10 cellular contexts compared by ENCODE assay signal in genomic region chr1:203287109-203287893, GRCh38. TPM values are rescaled to one million over a fixed set of nuclear protein-coding genes. Genes with fewer than 3 reads are reported as not detected.
DNase-seq lines count a peak whose midpoint lies in the region; ATAC-seq, FAIRE-seq and TF ChIP-seq lines count a peak whose summit lies in the region.
"Had no signal": no experiment of that assay in that cellular context is flagged by ENCODE, and none has a peak within 500 bp of the region (broad histone marks: within the 10 kb centered on the region; RNA-seq: fewer than 3 reads in every experiment).

No MANE protein-coding gene starts in this region.

- H3K27me3 ChIP-seq in liver (ENCODE audit: control insufficient read depth in 4 of 4, insufficient read depth in 4 of 4, low read length in 3 of 4) (no peaks in the 10 kb centered on the region), HepG2 (ENCODE audit: control insufficient read depth in 1 of 2, insufficient read depth in 2 of 2, low read length in 2 of 2) (peaks cover 0 to 56% of the 10 kb centered on the region in 2 experiments), keratinocyte (ENCODE audit: control insufficient read depth, extremely low read depth, insufficient read depth, low read length) (no peaks in the 10 kb centered on the region)

- H3K9ac ChIP-seq in liver (ENCODE audit: low read depth in 1 of 2, low read length in 2 of 2), result peak overlapping the region in 1 of 2 donors; percentile 27
- no peak overlapping the region for H3K9ac ChIP-seq in HepG2 (ENCODE audit: insufficient read depth, low read depth, low read length)
- no peak overlapping the region for H3K9ac ChIP-seq in keratinocyte (ENCODE audit: control insufficient read depth, extremely low read depth, insufficient read depth, low read length)

- ATAC-seq in HepG2 (no peak), HG03135 (IDR thresholded peaks at IDR 0.05; ENCODE audit: unreplicated experiment) (peak; percentile 45)

- H3K4me2 ChIP-seq in HepG2 (ENCODE audit: low read depth, low read length) (no peak overlapping the region), OCI-LY7 (ENCODE audit: low read length) (peak overlapping the region; percentile 93), keratinocyte (ENCODE audit: control insufficient read depth, extremely low read depth, insufficient read depth, low read depth, low read length) (peak overlapping the region; percentile 6)

- no peaks in the 10 kb centered on the region for H3K36me3 ChIP-seq in liver (ENCODE audit: control insufficient read depth in 4 of 4, insufficient read depth in 3 of 4, low read depth in 1 of 4, low read length in 3 of 4)
- no peaks in the 10 kb centered on the region for H3K36me3 ChIP-seq in HepG2 (replicated peaks in 1 of 2; ENCODE audit: control insufficient read depth in 1 of 2, insufficient read depth in 2 of 2, low read length in 2 of 2)
- H3K36me3 ChIP-seq in OCI-LY7 (ENCODE audit: insufficient read depth, low read length), result no peaks in the 10 kb centered on the region
- no peaks in the 10 kb centered on the region for H3K36me3 ChIP-seq in keratinocyte (ENCODE audit: control insufficient read depth in 2 of 2, extremely low read depth in 1 of 2, insufficient read depth in 2 of 2, low read length in 2 of 2)

- H2AFZ ChIP-seq in HepG2 (ENCODE audit: low read length), result no peak overlapping the region
- no peak overlapping the region for H2AFZ ChIP-seq in OCI-LY7 (ENCODE audit: low read length)
- H2AFZ ChIP-seq in keratinocyte (ENCODE audit: control insufficient read depth, low read length), result peak overlapping the region; percentile 81

- TF ChIP-seq EP300 in HepG2 (IDR thresholded peaks at IDR 0.05; ENCODE audit: low read depth in 2 of 2, low read length in 2 of 2), result no peak
- no peak for TF ChIP-seq EP300 in HepG2 (CRISPR knock-in tag; IDR thresholded peaks at IDR 0.05; ENCODE audit: borderline replicate concordance)

- TF ChIP-seq RAD21 in liver (IDR thresholded peaks at IDR 0.05), result no peak
- no peak for TF ChIP-seq RAD21 in HepG2 (CRISPR knock-in tag; IDR thresholded peaks at IDR 0.05)

- DNase-seq in HepG2 (ENCODE audit: low spot score), result no peak
- DNase-seq in OCI-LY7 (ENCODE audit: low spot score), result peak; percentile 96
- peak; percentile 75 for DNase-seq in activated gamma-delta T cell treated with Interleukin-2 at 50 U/mL for 16 hours
- DNase-seq in keratinocyte (ENCODE audit: low read depth, low spot score), result no peak
- DNase-seq in stimulated activated CD4-positive, alpha-beta T cell treated with anti-CD3 and anti-CD28 coated beads, Interleukin-4, amount 100 ng/mL, for 24 hours, result peak; percentile 73
- no peak for DNase-seq in COLO829 (ENCODE audit: low spot score)

- H3K4me3 ChIP-seq in liver (ENCODE audit: low read depth in 1 of 3, low read length in 3 of 3) (no peak overlapping the region), HepG2 (replicated peaks in 1 of 3; ENCODE audit: insufficient read depth in 1 of 3, low read depth in 2 of 3, low read length in 3 of 3) (no peak overlapping the region), OCI-LY7 (ENCODE audit: low read depth, low read length, poor library complexity, severe bottlenecking) (peak overlapping the region; percentile 60), keratinocyte (ENCODE audit: control insufficient read depth in 2 of 3, extremely low read depth in 1 of 3, insufficient read depth in 2 of 3, low read depth in 1 of 3, low read length in 3 of 3) (no peak overlapping the region)

- H3K9me3 ChIP-seq in liver (ENCODE audit: control insufficient read depth in 4 of 4, low read length in 3 of 4) (no peaks in the 10 kb centered on the region), HepG2 (ENCODE audit: low read length) (no peaks in the 10 kb centered on the region), OCI-LY7 (ENCODE audit: low read length) (no peaks in the 10 kb centered on the region), keratinocyte (ENCODE audit: control insufficient read depth, low read depth, low read length) (no peaks in the 10 kb centered on the region)

- intact Hi-C loops in HepG2 (cut with micrococcal nuclease; ENCODE audit: unreplicated experiment), result no loop called here
- intact Hi-C loops in OCI-LY7 (cut with micrococcal nuclease; ENCODE audit: unreplicated experiment), result no loop called here

- H4K20me1 ChIP-seq in HepG2 (ENCODE audit: insufficient read depth, low read length) (no peaks in the 10 kb centered on the region), OCI-LY7 (ENCODE audit: insufficient read depth, low read length) (no peaks in the 10 kb centered on the region), keratinocyte (ENCODE audit: control insufficient read depth, extremely low read depth, insufficient read depth, low read length) (no peaks in the 10 kb centered on the region)

- H3K4me1 ChIP-seq in liver (ENCODE audit: control insufficient read depth in 4 of 4, insufficient read depth in 4 of 4, low read length in 3 of 4) (peaks cover 0 to 10% (median 5%) of the 10 kb centered on the region in 4 donors), HepG2 (ENCODE audit: insufficient read depth, low read length) (peaks cover 46% of the 10 kb centered on the region), OCI-LY7 (ENCODE audit: insufficient read depth, low read length, poor library complexity, severe bottlenecking) (peaks cover 99% of the 10 kb centered on the region), keratinocyte (ENCODE audit: control insufficient read depth, extremely low read depth, insufficient read depth, low read length) (peaks cover 39% of the 10 kb centered on the region)

- WGBS in liver, result 63% methylated on average over 9 of the region's 9 CpGs
- WGBS in HepG2 (ENCODE audit: low lambda C conversion rate), result 48% methylated on average over 7 of the region's 9 CpGs

- TF ChIP-seq POLR2A in HepG2 (IDR thresholded peaks at IDR 0.05; ENCODE audit: insufficient read depth in 1 of 2, low read depth in 2 of 2, low read length in 2 of 2), result no peak

- CTCF ChIA-PET in HepG2 (lab: Yijun Ruan, JAX; ENCODE audit: low intra/inter-chr PET ratio, low total read pairs) (no interaction called here), OCI-LY7 (lab: Charles Lee; ENCODE audit: unreplicated experiment) (interaction anchor here (0.6 to 2.6 kb wide), 5 partner anchors 13 to 41 kb away, joined by 3 to 8 read pairs (median 4); no protein-coding TSS in a partner anchor)

- no peak for FAIRE-seq in HepG2 (lab: Jason Lieb, UNC)
- FAIRE-seq in keratinocyte (lab: Jason Lieb, UNC), result no peak

- POLR2A ChIA-PET in HepG2 (lab: Yijun Ruan, JAX) (interaction anchor here (6.5 kb wide), 1 partner anchor 20 kb away, joined by 77 read pairs; the partner anchor contains the start of gene BTG2), OCI-LY7 (lab: Charles Lee) (interaction anchor here (0.6 to 23.3 kb wide), 4 partner anchors 22 to 1232 kb away, joined by 3 to 458 read pairs (median 123); partner anchors contain the start of gene BTG2)

- H3K79me2 ChIP-seq in HepG2 (ENCODE audit: insufficient read depth, low read length), result no peaks in the 10 kb centered on the region
- H3K79me2 ChIP-seq in OCI-LY7 (ENCODE audit: insufficient read depth, low read depth, low read length), result peaks cover 9% of the 10 kb centered on the region; the same call in 1 of the 2 replicates
- H3K79me2 ChIP-seq in keratinocyte (ENCODE audit: control insufficient read depth, insufficient read depth, low read length), result no peaks in the 10 kb centered on the region

- peak overlapping the region; percentile 84 to 88 for H3K27ac ChIP-seq in liver (ENCODE audit: low read depth in 1 of 2, low read length in 2 of 2)
- no peak overlapping the region for H3K27ac ChIP-seq in HepG2 (ENCODE audit: extremely low read length, insufficient read depth, low read length)
- H3K27ac ChIP-seq in OCI-LY7 (ENCODE audit: low read depth, low read length, poor library complexity, severe bottlenecking), result peak overlapping the region; percentile 99
- H3K27ac ChIP-seq in keratinocyte (ENCODE audit: control insufficient read depth, insufficient read depth, low read length), result peak overlapping the region; percentile 27
- H3K27ac ChIP-seq: epithelial cell of prostate had no signal

- no TSS peak for BruUV-seq in HepG2 (replicated peaks; lab: Mats Ljungman, UMichigan)
- no TSS peak for BruUV-seq in OCI-LY7 (replicated peaks; lab: Mats Ljungman, UMichigan)

- in situ Hi-C loops in HepG2 (cut with HindIII; ENCODE audit: extremely low pct_ligation_motif_present, low pct_unique_long_range_greater_than_20kb), result no loop called here

- TF ChIP-seq CTCF in liver (IDR thresholded peaks at IDR 0.05; ENCODE audit: low read depth, low read length, missing input control) (no peak), HepG2 (CRISPR knock-in tag; IDR thresholded peaks at IDR 0.05) (no peak), OCI-LY7 (conservative IDR thresholded peaks at IDR 0.05; ENCODE audit: low read length) (no peak), keratinocyte (optimal IDR thresholded peaks at IDR 0.05 in 1 of 3, IDR thresholded peaks at IDR 0.05 in 1 of 3, conservative IDR thresholded peaks at IDR 0.05 in 1 of 3; ENCODE audit: extremely low read depth in 1 of 3, insufficient read depth in 2 of 3, low read length in 3 of 3) (no peak)

- dilution Hi-C loops in keratinocyte (cut with MboI; ENCODE audit: extremely low pct_ligation_motif_present, low sequenced_read_pairs), result no loop called here

- no peaks in the 10 kb centered on the region for H3K9me2 ChIP-seq in OCI-LY7 (ENCODE audit: insufficient read depth, low read length)

- no peaks in the 10 kb centered on the region for H3K9me1 ChIP-seq in keratinocyte (ENCODE audit: control insufficient read depth, extremely low read depth, insufficient read depth, low read length)

RNA-seq across cellular contexts. Expression of gene BTG2, which starts 18.0 kb away (rescaled TPM):
- 10 to 100 TPM in 1 of 2 donors, 1 to 10 TPM in 1; 4.7 to 52.5 TPM for total RNA-seq in liver
- polyA plus RNA-seq in liver, result 1 to 10 TPM; 3.8 to 4.9 TPM
- 18.3 and 18.7 TPM in 2 replicates for total RNA-seq in HepG2 (2016; rRNA removed; fragmentation: Illumina TruSeq; extraction: Trizol)
- 2.8 and 3.5 TPM in 2 replicates for total RNA-seq in HepG2 (2016; cell fraction: cytosol; rRNA removed; fragmentation: Illumina TruSeq; extraction: Trizol; ENCODE audit: low read depth)
- total RNA-seq in HepG2 (2016; cell fraction: insoluble cytoplasmic fraction; rRNA removed; fragmentation: Illumina TruSeq; extraction: Trizol), result 15.4 and 19.8 TPM in 2 replicates
- total RNA-seq in HepG2 (2016; cell fraction: membrane; rRNA removed; fragmentation: Illumina TruSeq; extraction: Trizol), result 11.7 and 12.9 TPM in 2 replicates
- 11.8 and 13.3 TPM in 2 replicates for total RNA-seq in HepG2 (2016; cell fraction: nucleus; rRNA removed; fragmentation: Illumina TruSeq; extraction: Trizol)
- 13.6 and 16.7 TPM in 2 replicates for polyA plus RNA-seq in HepG2 (2011; rRNA removed)
- polyA plus RNA-seq in HepG2 (2011; cell fraction: cytosol; rRNA removed), result 11.2 and 13.0 TPM in 2 replicates
- polyA plus RNA-seq in HepG2 (2011; cell fraction: nucleus; rRNA removed), result 8.6 and 10.6 TPM in 2 replicates
- polyA plus RNA-seq in HepG2 (2012), result 4.4 and 7.3 TPM in 2 replicates
- 2.1 and 2.2 TPM in 2 replicates for polyA plus RNA-seq in HepG2 (2016; cell fraction: cytosol; fragmentation: Illumina TruSeq; extraction: Trizol; ENCODE audit: low read depth)
- 18.8 and 19.2 TPM in 2 replicates for polyA plus RNA-seq in HepG2 (2016; cell fraction: insoluble cytoplasmic fraction; fragmentation: Illumina TruSeq; extraction: Trizol; ENCODE audit: low read depth)
- polyA plus RNA-seq in HepG2 (2016; cell fraction: membrane; fragmentation: Illumina TruSeq; extraction: Trizol; ENCODE audit: low read depth), result 6.5 and 7.0 TPM in 2 replicates
- polyA plus RNA-seq in HepG2 (2016; cell fraction: nucleus; fragmentation: Illumina TruSeq; extraction: Trizol; ENCODE audit: insufficient read depth, low read depth), result 18.0 and 19.6 TPM in 2 replicates
- polyA minus RNA-seq in HepG2 (2011; rRNA and poly(A)+ RNA removed; ENCODE audit: low replicate concordance), result 9.6 and 12.5 TPM in 2 replicates
- polyA minus RNA-seq in HepG2 (2011; cell fraction: cytosol; rRNA and poly(A)+ RNA removed), result 8.5 and 9.2 TPM in 2 replicates
- 4.9 and 8.8 TPM in 2 replicates for polyA minus RNA-seq in HepG2 (2011; cell fraction: nucleus; rRNA and poly(A)+ RNA removed)
- total RNA-seq in OCI-LY7 (2014; rRNA removed; shearing (Covaris generic)), result 146 and 156 TPM in 2 replicates
- 99.5 and 102 TPM in 2 replicates for total RNA-seq in OCI-LY7 (2022)
- polyA plus RNA-seq in keratinocyte, result 52.4 to 230 TPM (median 117 TPM) in 3 replicates
- 28.0 TPM for polyA plus RNA-seq in keratinocyte (2011; ENCODE audit: low read depth)
- polyA plus RNA-seq in keratinocyte (2011; cell fraction: cytosol; rRNA removed), result 84.3 and 101 TPM in 2 replicates
- polyA plus RNA-seq in keratinocyte (2011; cell fraction: nucleus; rRNA removed), result 278 and 325 TPM in 2 replicates
- polyA plus RNA-seq in keratinocyte (2012; ENCODE audit: low replicate concordance), result 34.6 and 187 TPM in 2 replicates
- polyA minus RNA-seq in keratinocyte, result 23.8 to 191 TPM (median 82.3 TPM) in 3 replicates
- polyA minus RNA-seq in keratinocyte (2011; cell fraction: cytosol; rRNA and poly(A)+ RNA removed), result 155 TPM
- 145 and 173 TPM in 2 replicates for polyA minus RNA-seq in keratinocyte (2011; cell fraction: nucleus; rRNA and poly(A)+ RNA removed)

RNA-seq across cellular contexts. Expression of gene CHIT1, which starts 57.8 kb away (rescaled TPM):
- under 1 TPM in 1 of 2 donors, not detected in 1; under 0.01 TPM for total RNA-seq in liver
- polyA plus RNA-seq in liver, result under 1 TPM in 1 of 2 donors, not detected in 1; 0.07 TPM
- total RNA-seq in HepG2 (2016; rRNA removed; fragmentation: Illumina TruSeq; extraction: Trizol), result not detected in 2 replicates
- total RNA-seq in HepG2 (2016; cell fraction: cytosol; rRNA removed; fragmentation: Illumina TruSeq; extraction: Trizol; ENCODE audit: low read depth), result not detected in 2 replicates
- not detected in 2 replicates for total RNA-seq in HepG2 (2016; cell fraction: insoluble cytoplasmic fraction; rRNA removed; fragmentation: Illumina TruSeq; extraction: Trizol)
- not detected in 2 replicates for total RNA-seq in HepG2 (2016; cell fraction: membrane; rRNA removed; fragmentation: Illumina TruSeq; extraction: Trizol)
- total RNA-seq in HepG2 (2016; cell fraction: nucleus; rRNA removed; fragmentation: Illumina TruSeq; extraction: Trizol), result not detected in 2 replicates
- polyA plus RNA-seq in HepG2 (2011; rRNA removed), result not detected in 2 replicates
- not detected in 2 replicates for polyA plus RNA-seq in HepG2 (2011; cell fraction: cytosol; rRNA removed)
- not detected in 2 replicates for polyA plus RNA-seq in HepG2 (2011; cell fraction: nucleus; rRNA removed)
- not detected in 2 replicates for polyA plus RNA-seq in HepG2 (2012)
- not detected in 2 replicates for polyA plus RNA-seq in HepG2 (2016; cell fraction: cytosol; fragmentation: Illumina TruSeq; extraction: Trizol; ENCODE audit: low read depth)
- polyA plus RNA-seq in HepG2 (2016; cell fraction: insoluble cytoplasmic fraction; fragmentation: Illumina TruSeq; extraction: Trizol; ENCODE audit: low read depth), result not detected in 2 replicates
- not detected in 2 replicates for polyA plus RNA-seq in HepG2 (2016; cell fraction: membrane; fragmentation: Illumina TruSeq; extraction: Trizol; ENCODE audit: low read depth)
- polyA plus RNA-seq in HepG2 (2016; cell fraction: nucleus; fragmentation: Illumina TruSeq; extraction: Trizol; ENCODE audit: insufficient read depth, low read depth), result not detected in 2 replicates
- 0.16 TPM in 1 of 2 replicates, not detected in the other for polyA minus RNA-seq in HepG2 (2011; rRNA and poly(A)+ RNA removed; ENCODE audit: low replicate concordance)
- polyA minus RNA-seq in HepG2 (2011; cell fraction: cytosol; rRNA and poly(A)+ RNA removed), result not detected in 2 replicates
- not detected in 2 replicates for polyA minus RNA-seq in HepG2 (2011; cell fraction: nucleus; rRNA and poly(A)+ RNA removed)
- total RNA-seq in OCI-LY7 (2014; rRNA removed; shearing (Covaris generic)), result 1.9 TPM in 2 replicates
- 3.6 and 4.6 TPM in 2 replicates for total RNA-seq in OCI-LY7 (2022)
- polyA plus RNA-seq in keratinocyte, result 0.14 TPM in 1 of 3 replicates, not detected in the others
- not detected for polyA plus RNA-seq in keratinocyte (2011; ENCODE audit: low read depth)
- not detected in 2 replicates for polyA plus RNA-seq in keratinocyte (2011; cell fraction: cytosol; rRNA removed)
- 0.06 and 0.08 TPM in 2 replicates for polyA plus RNA-seq in keratinocyte (2011; cell fraction: nucleus; rRNA removed)
- not detected in 2 replicates for polyA plus RNA-seq in keratinocyte (2012; ENCODE audit: low replicate concordance)
- polyA minus RNA-seq in keratinocyte, result 0.03 TPM in 2 of 3 replicates, not detected in the other
- polyA minus RNA-seq in keratinocyte (2011; cell fraction: cytosol; rRNA and poly(A)+ RNA removed), result not detected
- 0.16 TPM in 1 of 2 replicates, not detected in the other for polyA minus RNA-seq in keratinocyte (2011; cell fraction: nucleus; rRNA and poly(A)+ RNA removed)
- polyA plus RNA-seq: BJ had no signal

Comparison
In these comparisons a context has a peak if more than half of its experiments do, and no peak if none do; other contexts are left out.
1. DNase-seq: peak in OCI-LY7 (single experiment), activated gamma-delta T cell treated with Interleukin-2 at 50 U/mL for 16 hours (single experiment) and stimulated activated CD4-positive, alpha-beta T cell treated with anti-CD3 and anti-CD28 coated beads, Interleukin-4, amount 100 ng/mL, for 24 hours (single experiment); none in HepG2 (single experiment), keratinocyte (single experiment) and COLO829 (single experiment).